ENCODE assay signal across 36 cellular contexts in genomic region chr13:32893176-32893575, GRCh38.
"Had no signal": no experiment of that assay in that cellular context is flagged by ENCODE, and none has a peak within 500 bp of the region (broad histone marks: within the 10 kb centered on the region; RNA-seq: fewer than 3 reads in every experiment).

No MANE protein-coding gene starts in this region.

- H3K4me1 ChIP-seq: SJCRH30 had no signal

- H3K27ac ChIP-seq: KMS-11, SJCRH30, SK-N-MC, VCaP had no signal

- H3K9me3 ChIP-seq: SJCRH30 had no signal

- H3K36me3 Mint-ChIP-seq: activated CD4-positive, alpha-beta memory T cell treated with anti-CD3 and anti-CD28 coated beads for 36 hours; activated CD8-positive, alpha-beta memory T cell treated with anti-CD3 and anti-CD28 coated beads, Interleukin-2, amount 10 ng/mL, durations not matched to agents 7 days and 5 days; activated naive CD4-positive, alpha-beta T cell treated with anti-CD3 and anti-CD28 coated beads, Interleukin-2, amount 10 ng/mL, durations not matched to agents 7 days and 5 days; brain had no signal

- H3K36me3 ChIP-seq: SJCRH30 had no signal

- H3K4me1 Mint-ChIP-seq: activated B cell treated with CpG ODN at 0.5 μM for 24 hours; activated CD8-positive, alpha-beta memory T cell treated with anti-CD3 and anti-CD28 coated beads, Interleukin-2, amount 10 ng/mL, durations not matched to agents 7 days and 5 days; activated naive CD4-positive, alpha-beta T cell treated with anti-CD3 and anti-CD28 coated beads, Interleukin-2, amount 10 ng/mL, durations not matched to agents 7 days and 5 days; activated naive CD8-positive, alpha-beta T cell treated with anti-CD3 and anti-CD28 coated beads, Interleukin-2, amount 50 U/mL, for 24 hours had no signal

- H3K4me3 Mint-ChIP-seq: activated B cell treated with CpG ODN at 0.5 μM for 24 hours; activated CD4-positive, alpha-beta memory T cell treated with anti-CD3 and anti-CD28 coated beads for 36 hours; activated CD8-positive, alpha-beta memory T cell treated with anti-CD3 and anti-CD28 coated beads, Interleukin-2, amount 10 ng/mL, durations not matched to agents 7 days and 5 days; activated naive CD4-positive, alpha-beta T cell treated with anti-CD3 and anti-CD28 coated beads, Interleukin-2, amount 10 ng/mL, durations not matched to agents 7 days and 5 days; activated naive CD8-positive, alpha-beta T cell; activated naive CD8-positive, alpha-beta T cell treated with anti-CD3 and anti-CD28 coated beads, Interleukin-2, amount 50 U/mL, for 24 hours; brain had no signal

- ATAC-seq: activated CD8-positive, alpha-beta memory T cell treated with anti-CD3 and anti-CD28 coated beads, Interleukin-2, amount 10 ng/mL, durations not matched to agents 7 days and 5 days; activated naive CD8-positive, alpha-beta T cell treated with anti-CD3 and anti-CD28 coated beads, Interleukin-2, amount 50 U/mL, for 24 hours had no signal

- H3K27me3 ChIP-seq: SJCRH30 had no signal

- H3K27me3 Mint-ChIP-seq: activated naive CD4-positive, alpha-beta T cell treated with anti-CD3 and anti-CD28 coated beads, Interleukin-2, amount 10 ng/mL, durations not matched to agents 7 days and 5 days had no signal

- DNase-seq: activated B cell treated with CpG ODN at 0.5 μM for 24 hours; activated CD4-positive, alpha-beta memory T cell treated with anti-CD3 and anti-CD28 coated beads for 36 hours; activated CD4-positive, alpha-beta T cell treated with anti-CD3 and anti-CD28 coated beads for 4 hours; activated CD4-positive, alpha-beta T cell treated with anti-CD3 and anti-CD28 coated beads, Interleukin-2, amount 50 U/mL, for 1 hour; activated CD4-positive, CD25-positive, alpha-beta regulatory T cell treated with anti-CD3 and anti-CD28 coated beads, Interleukin-2, amount 50 U/mL, for 72 hours; activated CD8-positive, alpha-beta memory T cell treated with anti-CD3 and anti-CD28 coated beads for 24 hours; activated CD8-positive, alpha-beta memory T cell treated with anti-CD3 and anti-CD28 coated beads, Interleukin-2, amount 10 ng/mL, durations not matched to agents 7 days and 5 days; activated CD8-positive, alpha-beta memory T cell treated with anti-CD3 and anti-CD28 coated beads, Interleukin-2, amount 50 U/mL, for 48 hours; activated effector memory CD4-positive, alpha-beta T cell treated with Interleukin-2 at 50 U/mL for 16 hours; activated naive CD4-positive, alpha-beta T cell treated with anti-CD3 and anti-CD28 coated beads, Interleukin-2, amount 10 ng/mL, durations not matched to agents 7 days and 5 days; activated naive CD8-positive, alpha-beta T cell treated with anti-CD3 and anti-CD28 coated beads, Interleukin-2, amount 50 U/mL, for 24 hours; activated T-cell treated with anti-CD3 and anti-CD28 coated beads, Interleukin-2, amount 50 U/mL, for 48 hours; anterior cingulate cortex; central memory CD4-positive, alpha-beta T cell; MV-4-11; NCI-H1092 treated with DMSO at 0.1 percent for 48 hours; NCI-H1417; NCI-H146; NCI-H187; NCI-H2029 treated with DMSO at 0.1 percent for 48 hours; NCI-H2107; NCI-H2171; NCI-H510A; NCI-H526; NCI-H748 treated with DMSO at 0.1 percent for 48 hours; NK-92 treated with Interleukin-12 subunit alpha and Interleukin-12 subunit beta, amount 100 ng/mL, for 24 hours; SHP77; SJCRH30; T-helper 1 cell; T-helper 2 cell; T-helper 9 cell had no signal

- H3K4me3 ChIP-seq: SJCRH30, SK-N-MC had no signal

- H3K27ac Mint-ChIP-seq: activated B cell treated with CpG ODN at 0.5 μM for 24 hours; activated CD4-positive, alpha-beta memory T cell treated with anti-CD3 and anti-CD28 coated beads for 36 hours; activated CD8-positive, alpha-beta memory T cell treated with anti-CD3 and anti-CD28 coated beads, Interleukin-2, amount 10 ng/mL, durations not matched to agents 7 days and 5 days; activated naive CD4-positive, alpha-beta T cell treated with anti-CD3 and anti-CD28 coated beads, Interleukin-2, amount 10 ng/mL, durations not matched to agents 7 days and 5 days; activated naive CD8-positive, alpha-beta T cell; activated naive CD8-positive, alpha-beta T cell treated with anti-CD3 and anti-CD28 coated beads, Interleukin-2, amount 50 U/mL, for 24 hours had no signal

- H3K9me3 Mint-ChIP-seq: activated CD4-positive, alpha-beta memory T cell treated with anti-CD3 and anti-CD28 coated beads for 36 hours; activated naive CD8-positive, alpha-beta T cell treated with anti-CD3 and anti-CD28 coated beads, Interleukin-2, amount 50 U/mL, for 24 hours had no signal

- H3K9ac ChIP-seq: KMS-11 had no signal

- H3K4me2 ChIP-seq: KMS-11 had no signal
